Comparison of ENCODE assay signal across 25 cellular contexts in genomic region chr13:110166598-110166997, GRCh38.
"Had no signal": no experiment of that assay in that cellular context is flagged by ENCODE, and none has a peak within 500 bp of the region (broad histone marks: within the 10 kb centered on the region; RNA-seq: fewer than 3 reads in every experiment).

No MANE protein-coding gene starts in this region.

- H3K9me3 ChIP-seq: ascending aorta had no signal

- H3K4me3 Mint-ChIP-seq: activated CD4-positive, alpha-beta T cell treated with anti-CD3 and anti-CD28 coated beads, Interleukin-2, amount 10 ng/mL, durations not matched to agents 24 days and 14 days; activated CD8-positive, alpha-beta T cell treated with anti-CD3 and anti-CD28 coated beads for 36 hours; activated naive CD4-positive, alpha-beta T cell treated with anti-CD3 and anti-CD28 coated beads, Interleukin-2, amount 50 U/mL, for 24 hours; activated naive CD8-positive, alpha-beta T cell treated with anti-CD3 and anti-CD28 coated beads, Interleukin-2, amount 10 ng/mL, durations not matched to agents 7 days and 5 days; activated T-cell treated with anti-CD3 and anti-CD28 coated beads, Interleukin-2, amount 50 U/mL, for 72 hours; activated T-helper 17 cell treated with anti-CD3 and anti-CD28 coated beads, Interleukin-2, amount 50 U/mL, for 72 hours; central memory CD8-positive, alpha-beta T cell had no signal

- H3K4me3 ChIP-seq: ascending aorta, cardiac muscle cell had no signal

- H3K9me3 Mint-ChIP-seq: activated CD4-positive, alpha-beta T cell treated with anti-CD3 and anti-CD28 coated beads, Interleukin-2, amount 10 ng/mL, durations not matched to agents 24 days and 14 days; activated CD8-positive, alpha-beta T cell treated with anti-CD3 and anti-CD28 coated beads for 36 hours; activated naive CD4-positive, alpha-beta T cell treated with anti-CD3 and anti-CD28 coated beads, Interleukin-2, amount 50 U/mL, for 24 hours; activated naive CD8-positive, alpha-beta T cell treated with anti-CD3 and anti-CD28 coated beads, Interleukin-2, amount 10 ng/mL, durations not matched to agents 7 days and 5 days; activated T-cell treated with anti-CD3 and anti-CD28 coated beads, Interleukin-2, amount 50 U/mL, for 72 hours; central memory CD8-positive, alpha-beta T cell had no signal

- H3K27ac ChIP-seq: ascending aorta, cardiac muscle cell, RWPE1 had no signal

- H3K27me3 Mint-ChIP-seq: central memory CD8-positive, alpha-beta T cell had no signal

- H3K27ac Mint-ChIP-seq: activated CD4-positive, alpha-beta T cell treated with anti-CD3 and anti-CD28 coated beads, Interleukin-2, amount 10 ng/mL, durations not matched to agents 24 days and 14 days; activated CD8-positive, alpha-beta T cell treated with anti-CD3 and anti-CD28 coated beads for 36 hours; activated naive CD4-positive, alpha-beta T cell treated with anti-CD3 and anti-CD28 coated beads, Interleukin-2, amount 50 U/mL, for 24 hours; activated naive CD8-positive, alpha-beta T cell treated with anti-CD3 and anti-CD28 coated beads, Interleukin-2, amount 10 ng/mL, durations not matched to agents 7 days and 5 days; activated T-cell treated with anti-CD3 and anti-CD28 coated beads, Interleukin-2, amount 50 U/mL, for 72 hours; activated T-helper 17 cell treated with anti-CD3 and anti-CD28 coated beads, Interleukin-2, amount 50 U/mL, for 72 hours had no signal

- H3K27me3 ChIP-seq: ascending aorta, cardiac muscle cell had no signal

- DNase-seq: activated CD4-positive, alpha-beta T cell treated with anti-CD3 and anti-CD28 coated beads, Interleukin-2, amount 10 ng/mL, durations not matched to agents 24 days and 14 days; activated CD4-positive, alpha-beta T cell treated with anti-CD3 and anti-CD28 coated beads, Interleukin-2, amount 50 U/mL, for 4 hours; activated CD8-positive, alpha-beta T cell treated with anti-CD3 and anti-CD28 coated beads for 36 hours; activated effector memory CD4-positive, alpha-beta T cell treated with anti-CD3 and anti-CD28 coated beads, Interleukin-2, amount 50 U/mL, for 16 hours; activated naive CD4-positive, alpha-beta T cell treated with Interleukin-2 at 50 U/mL for 16 hours; activated naive CD8-positive, alpha-beta T cell treated with anti-CD3 and anti-CD28 coated beads, Interleukin-2, amount 10 ng/mL, durations not matched to agents 7 days and 5 days; activated T-cell treated with anti-CD3 and anti-CD28 coated beads, Interleukin-2, amount 50 U/mL, for 1 hour; activated T-cell treated with anti-CD3 and anti-CD28 coated beads, Interleukin-2, amount 50 U/mL, for 72 hours; amygdala; NCI-H1105; NCI-H1417 treated with DMSO at 0.1 percent for 48 hours; NCI-H187 treated with DMSO at 0.1 percent for 48 hours; NCI-H2081; NCI-H345; NCI-H524 treated with DMSO at 0.1 percent for 48 hours; SIG-M5; SW 1271; T1000 had no signal

- H3K4me1 Mint-ChIP-seq: activated CD4-positive, alpha-beta T cell treated with anti-CD3 and anti-CD28 coated beads, Interleukin-2, amount 10 ng/mL, durations not matched to agents 24 days and 14 days; activated naive CD4-positive, alpha-beta T cell treated with anti-CD3 and anti-CD28 coated beads, Interleukin-2, amount 50 U/mL, for 24 hours; activated naive CD8-positive, alpha-beta T cell treated with anti-CD3 and anti-CD28 coated beads, Interleukin-2, amount 10 ng/mL, durations not matched to agents 7 days and 5 days; central memory CD8-positive, alpha-beta T cell had no signal

- H3K36me3 Mint-ChIP-seq: activated naive CD4-positive, alpha-beta T cell treated with anti-CD3 and anti-CD28 coated beads, Interleukin-2, amount 50 U/mL, for 24 hours; activated naive CD8-positive, alpha-beta T cell treated with anti-CD3 and anti-CD28 coated beads, Interleukin-2, amount 10 ng/mL, durations not matched to agents 7 days and 5 days had no signal

- ATAC-seq: activated CD8-positive, alpha-beta T cell treated with anti-CD3 and anti-CD28 coated beads for 36 hours; activated T-cell treated with anti-CD3 and anti-CD28 coated beads, Interleukin-2, amount 50 U/mL, for 72 hours; activated T-helper 17 cell treated with anti-CD3 and anti-CD28 coated beads, Interleukin-2, amount 50 U/mL, for 72 hours; Right ventricle myocardium inferior had no signal
